In genomic region chr18:32018331-32019250, GRCh38 we compare ENCODE assay signal across 8 cellular contexts. TPM values are rescaled to one million over a fixed set of nuclear protein-coding genes. Genes with fewer than 3 reads are reported as not detected.
DNase-seq lines count a peak whose midpoint lies in the region.

RNF125 (plus strand) TSS chr18:32018825; CDS start chr18:32018864, 39 bp downstream.

- DNase-seq in ELF-1 (ENCODE audit: low read depth, low spot score), result peak; percentile 98
- DNase-seq in H4 (ENCODE audit: low spot score), result peak; percentile 27
- DNase-seq in LoVo (ENCODE audit: low spot score), result peak; percentile 74
- DNase-seq in SJCRH30, result peak; percentile 63 to 76
- DNase-seq in activated gamma-delta T cell treated with anti-CD3 and anti-CD28 coated beads, Interleukin-2, amount 50 U/mL, for 16 hours (ENCODE audit: low read depth), result peak; percentile 78
- DNase-seq in germinal center (ENCODE audit: low spot score), result peak; percentile 82
- DNase-seq in non-pigmented ciliary epithelial cell (ENCODE audit: low read depth), result peak; percentile 55
- peak in 48 of 49 donors; percentile 4 to 76 (median 54) for DNase-seq in substantia nigra (lab: John Stamatoyannopoulos, UW)

- H3K27ac ChIP-seq in SJCRH30 (no peak within 1 kb of the TSS), substantia nigra (ENCODE audit: low read depth, low read length, poor library complexity, severe bottlenecking) (peak within 1 kb of the TSS; percentile 94)

- no peaks in the 10 kb centered on the region for H3K9me3 ChIP-seq in SJCRH30 (replicated peaks)

- no peaks in the 10 kb centered on the region for H3K36me3 ChIP-seq in SJCRH30

- H3K4me3 ChIP-seq in SJCRH30, result peak within 1 kb of the TSS; percentile 46

- no peaks in the 10 kb centered on the region for H3K27me3 ChIP-seq in SJCRH30

- no peaks in the 10 kb centered on the region for H3K4me1 ChIP-seq in SJCRH30

RNA-seq across cellular contexts. Expression of gene RNF125, which starts in this region (rescaled TPM):
- total RNA-seq in H4 (2014; rRNA removed; shearing (Covaris generic)), result 0.25 and 0.29 TPM in 2 replicates
- 0.18 and 0.41 TPM in 2 replicates for total RNA-seq in SJCRH30 (2014; rRNA removed; shearing (Covaris generic))

Comparison
In these comparisons a context has a peak if more than half of its experiments do, and no peak if none do; other contexts are left out.
1. Peak in DNase-seq in H4; RNA of the gene not detected or under 1 TPM.
2. Peak in DNase-seq and H3K4me3 ChIP-seq in SJCRH30; RNA of the gene not detected or under 1 TPM.
3. DNase-seq: peak in every context shown above with its lines; median percentile 98 in ELF-1; 82 in germinal center; 78 in activated gamma-delta T cell treated with anti-CD3 and anti-CD28 coated beads, Interleukin-2, amount 50 U/mL, for 16 hours; 74 in LoVo; 70 in SJCRH30; 55 in non-pigmented ciliary epithelial cell; 54 in substantia nigra; 27 in H4.